In the genomic region with DNA sequence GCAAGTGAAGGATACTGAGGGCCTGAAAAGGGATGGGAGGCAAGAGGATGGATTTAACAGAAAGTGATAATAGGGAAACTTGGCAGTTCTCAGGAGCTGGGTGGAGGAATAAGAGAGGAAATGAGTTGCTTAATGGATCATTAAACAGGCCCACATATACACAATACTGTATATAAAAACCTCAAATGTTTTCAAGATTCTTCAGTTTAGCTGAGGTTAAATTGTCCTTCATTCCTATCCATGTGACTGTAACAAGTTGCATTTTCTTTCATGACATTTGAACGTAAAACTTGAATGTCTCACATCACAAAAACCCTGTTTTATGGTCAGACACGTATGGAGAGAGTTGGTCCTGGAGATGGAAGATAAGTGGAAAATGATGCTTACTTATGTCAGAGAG, we compare ENCODE assay signal across 25 cellular contexts.
"Had no signal": no experiment of that assay in that cellular context is flagged by ENCODE, and none has a peak within 500 bp of the region (broad histone marks: within the 10 kb centered on the region; RNA-seq: fewer than 3 reads in every experiment).

No MANE protein-coding gene starts in this region.

- DNase-seq: activated CD4-positive, alpha-beta T cell treated with anti-CD3 and anti-CD28 coated beads for 36 hours; activated CD4-positive, CD25-positive, alpha-beta regulatory T cell; activated CD8-positive, alpha-beta memory T cell treated with anti-CD3 and anti-CD28 coated beads, Interleukin-2, amount 10 ng/mL, durations not matched to agents 7 days and 5 days; activated CD8-positive, alpha-beta T cell treated with anti-CD3 and anti-CD28 coated beads, Interleukin-2, amount 10 ng/mL, durations not matched to agents 7 days and 5 days; activated T-cell treated with anti-CD3 and anti-CD28 coated beads, Interleukin-2, amount 50 U/mL, for 48 hours; anterior cingulate cortex; caudate nucleus; cortex of kidney; foreskin keratinocyte; heart right ventricle; midbrain; naive thymus-derived CD4-positive, alpha-beta T cell; nucleus accumbens; pancreas; psoas muscle; stimulated activated CD4-positive, alpha-beta T cell treated with anti-CD3 and anti-CD28 coated beads, Interleukin-1b, Interleukin-23, amount 100 ng/mL, for 48 hours; stimulated activated CD4-positive, alpha-beta T cell treated with anti-CD3 and anti-CD28 coated beads, Interleukin-4, amount 100 ng/mL, for 4 hours; stimulated activated CD8-positive, alpha-beta memory T cell treated with anti-CD3 and anti-CD28 coated beads, Interleukin-4, amount 100 ng/mL, for 48 hours; stimulated activated naive CD8-positive, alpha-beta T cell treated with anti-CD3 and anti-CD28 coated beads, Interleukin-15, amount 100 ng/mL, for 72 hours; substantia nigra had no signal

- H3K27me3 ChIP-seq: foreskin keratinocyte, heart right ventricle, pancreas, right atrium auricular region had no signal

- ATAC-seq: activated CD4-positive, alpha-beta T cell treated with anti-CD3 and anti-CD28 coated beads for 36 hours; activated CD8-positive, alpha-beta memory T cell treated with anti-CD3 and anti-CD28 coated beads, Interleukin-2, amount 10 ng/mL, durations not matched to agents 7 days and 5 days; activated CD8-positive, alpha-beta T cell treated with anti-CD3 and anti-CD28 coated beads, Interleukin-2, amount 10 ng/mL, durations not matched to agents 7 days and 5 days; foreskin keratinocyte; heart right ventricle; naive thymus-derived CD4-positive, alpha-beta T cell; pancreas; psoas muscle; stimulated activated memory B cell treated with anti-CD40 and anti-IgM and Interleukin-4, amounts not matched to agents 10 μg/mL and 1 μg/mL and 100 μg/mL, for 72 hours; stimulated activated naive CD8-positive, alpha-beta T cell treated with anti-CD3 and anti-CD28 coated beads, Interleukin-15, amount 100 ng/mL, for 72 hours had no signal

- H3K4me3 ChIP-seq: heart right ventricle, pancreas, psoas muscle, right atrium auricular region, smooth muscle cell had no signal

- H3K9me3 ChIP-seq: heart right ventricle, pancreas, psoas muscle, right atrium auricular region had no signal

- FAIRE-seq: endothelial cell of umbilical vein, islet of Langerhans, pancreas had no signal

- H3K27ac ChIP-seq: foreskin keratinocyte, heart right ventricle, pancreas, psoas muscle, right atrium auricular region had no signal

- H3K4me2 ChIP-seq: smooth muscle cell had no signal

- H3K36me3 ChIP-seq: heart right ventricle, pancreas, right atrium auricular region had no signal

- H3K4me1 ChIP-seq: foreskin keratinocyte, pancreas, psoas muscle, right atrium auricular region had no signal
